Comparison of ENCODE assay signal across 1 cellular context in the genomic region with DNA sequence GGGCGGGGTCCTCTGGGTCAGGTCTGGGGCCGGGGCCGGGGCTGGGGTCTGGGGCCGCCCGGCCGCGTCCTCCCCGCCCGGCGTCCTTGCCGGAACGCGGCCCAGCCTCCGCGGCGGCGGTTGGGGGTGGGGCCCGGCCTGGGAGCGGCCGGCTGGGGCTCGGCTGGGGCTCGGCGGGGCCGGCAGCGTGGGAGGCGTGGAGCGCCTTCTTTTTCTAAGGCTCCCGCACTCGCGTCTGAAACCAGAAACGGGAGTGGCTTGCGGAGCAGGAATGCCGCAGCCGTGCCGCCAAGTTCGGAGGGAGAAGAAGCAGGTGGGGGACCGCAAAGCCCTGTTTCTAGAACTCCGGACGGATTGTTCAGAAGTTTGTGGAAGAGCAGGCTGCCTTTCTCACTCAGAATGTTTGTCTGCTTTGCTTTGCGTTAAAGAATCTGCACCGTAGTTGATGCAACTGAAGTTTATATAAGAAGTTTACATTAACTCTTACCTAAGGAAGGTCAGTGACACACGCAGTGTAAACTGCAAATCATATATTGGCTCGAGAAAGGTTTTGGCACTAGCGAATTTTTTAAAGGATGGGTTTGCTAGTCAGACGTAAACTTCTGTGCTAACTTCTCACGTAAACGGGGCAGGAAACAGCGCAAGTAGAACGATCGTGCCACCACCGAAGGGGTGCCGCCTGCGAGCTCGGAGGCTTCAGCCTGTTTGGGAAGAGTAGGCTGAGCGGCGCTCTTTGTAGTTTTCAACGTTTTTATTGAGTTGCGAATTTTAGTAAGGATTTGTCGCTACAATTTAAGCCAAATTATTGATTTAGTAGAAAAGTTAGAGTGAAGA.
TF ChIP-seq lines count a peak whose summit lies in the region.

No MANE protein-coding gene starts in this region.

TF ChIP-seq in K562, 482 proteins besides CTCF, POLR2A, EP300 and RAD21 (continued from another document):
- TF ChIP-seq, protein P1, sequence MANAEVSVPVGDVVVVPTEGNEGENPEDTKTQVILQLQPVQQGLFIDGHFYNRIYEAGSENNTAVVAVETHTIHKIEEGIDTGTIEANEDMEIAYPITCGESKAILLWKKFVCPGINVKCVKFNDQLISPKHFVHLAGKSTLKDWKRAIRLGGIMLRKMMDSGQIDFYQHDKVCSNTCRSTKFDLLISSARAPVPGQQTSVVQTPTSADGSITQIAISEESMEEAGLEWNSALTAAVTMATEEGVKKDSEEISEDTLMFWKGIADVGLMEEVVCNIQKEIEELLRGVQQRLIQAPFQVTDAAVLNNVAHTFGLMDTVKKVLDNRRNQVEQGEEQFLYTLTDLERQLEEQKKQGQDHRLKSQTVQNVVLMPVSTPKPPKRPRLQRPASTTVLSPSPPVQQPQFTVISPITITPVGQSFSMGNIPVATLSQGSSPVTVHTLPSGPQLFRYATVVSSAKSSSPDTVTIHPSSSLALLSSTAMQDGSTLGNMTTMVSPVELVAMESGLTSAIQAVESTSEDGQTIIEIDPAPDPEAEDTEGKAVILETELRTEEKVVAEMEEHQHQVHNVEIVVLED (CRISPR knock-in tag; IDR thresholded peaks at IDR 0.05), result 0 out of 2 replicates have a peak, but pooled peaks have one; percentile 18
- TF ChIP-seq HNRNPLL (IDR thresholded peaks at IDR 0.05; ENCODE audit: low read depth, low read length, poor library complexity, severe bottlenecking), result peak; percentile 99
- TF ChIP-seq RUNX1 (IDR thresholded peaks at IDR 0.05; ENCODE audit: low read depth), result no peak
- TF ChIP-seq CREB1 (IDR thresholded peaks at IDR 0.05), result 0 out of 2 replicates have a peak, but pooled peaks have one; percentile 4
- TF ChIP-seq CREB1 (CRISPR knock-in tag; IDR thresholded peaks at IDR 0.05), result no peak
- no peak for TF ChIP-seq ZNF140 (CRISPR knock-in tag; IDR thresholded peaks at IDR 0.05)
- no peak for TF ChIP-seq MCM2 (IDR thresholded peaks at IDR 0.05; ENCODE audit: low read depth)
- TF ChIP-seq PCBP1 (IDR thresholded peaks at IDR 0.05; ENCODE audit: low read depth, low read length, poor library complexity, severe bottlenecking), result no peak
- TF ChIP-seq KAT7 (CRISPR knock-in tag; IDR thresholded peaks at IDR 0.05; ENCODE audit: borderline replicate concordance), result no peak
- 0 out of 4 replicates have a peak, but pooled peaks of 1 of the 2 experiments have one; percentile 11 for TF ChIP-seq ZNF639 (CRISPR knock-in tag; conservative IDR thresholded peaks at IDR 0.05 in 1 of 2, IDR thresholded peaks at IDR 0.05 in 1 of 2)
- TF ChIP-seq, protein P2, sequence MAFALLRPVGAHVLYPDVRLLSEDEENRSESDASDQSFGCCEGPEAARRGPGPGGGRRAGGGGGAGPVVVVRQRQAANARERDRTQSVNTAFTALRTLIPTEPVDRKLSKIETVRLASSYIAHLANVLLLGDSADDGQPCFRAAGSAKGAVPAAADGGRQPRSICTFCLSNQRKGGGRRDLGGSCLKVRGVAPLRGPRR (CRISPR knock-in tag; IDR thresholded peaks at IDR 0.05), result no peak
- TF ChIP-seq, protein P3, sequence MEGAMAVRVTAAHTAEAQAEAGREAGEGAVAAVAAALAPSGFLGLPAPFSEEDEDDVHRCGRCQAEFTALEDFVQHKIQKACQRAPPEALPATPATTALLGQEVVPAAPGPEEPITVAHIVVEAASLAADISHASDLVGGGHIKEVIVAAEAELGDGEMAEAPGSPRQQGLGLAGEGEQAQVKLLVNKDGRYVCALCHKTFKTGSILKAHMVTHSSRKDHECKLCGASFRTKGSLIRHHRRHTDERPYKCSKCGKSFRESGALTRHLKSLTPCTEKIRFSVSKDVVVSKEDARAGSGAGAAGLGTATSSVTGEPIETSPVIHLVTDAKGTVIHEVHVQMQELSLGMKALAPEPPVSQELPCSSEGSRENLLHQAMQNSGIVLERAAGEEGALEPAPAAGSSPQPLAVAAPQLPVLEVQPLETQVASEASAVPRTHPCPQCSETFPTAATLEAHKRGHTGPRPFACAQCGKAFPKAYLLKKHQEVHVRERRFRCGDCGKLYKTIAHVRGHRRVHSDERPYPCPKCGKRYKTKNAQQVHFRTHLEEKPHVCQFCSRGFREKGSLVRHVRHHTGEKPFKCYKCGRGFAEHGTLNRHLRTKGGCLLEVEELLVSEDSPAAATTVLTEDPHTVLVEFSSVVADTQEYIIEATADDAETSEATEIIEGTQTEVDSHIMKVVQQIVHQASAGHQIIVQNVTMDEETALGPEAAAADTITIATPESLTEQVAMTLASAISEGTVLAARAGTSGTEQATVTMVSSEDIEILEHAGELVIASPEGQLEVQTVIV (CRISPR knock-in tag; IDR thresholded peaks at IDR 0.05; ENCODE audit: borderline replicate concordance), result no peak
- TF ChIP-seq VEZF1 (CRISPR knock-in tag; IDR thresholded peaks at IDR 0.05), result peak; percentile 65
- peak; percentile 43 for TF ChIP-seq ZFP36 (IDR thresholded peaks at IDR 0.05; ENCODE audit: low read depth, low read length, partially characterized antibody)
- 0 out of 2 replicates have a peak, but pooled peaks have one; percentile 35 for TF ChIP-seq ZBTB43 (CRISPR knock-in tag; IDR thresholded peaks at IDR 0.05)
- TF ChIP-seq ZBTB1 (CRISPR knock-in tag; IDR thresholded peaks at IDR 0.05; ENCODE audit: borderline replicate concordance, low read depth), result no peak
- TF ChIP-seq ZNF263 (CRISPR knock-in tag; IDR thresholded peaks at IDR 0.05; ENCODE audit: borderline replicate concordance), result no peak; the same call in 1 of the 2 replicates
- TF ChIP-seq, protein P4, sequence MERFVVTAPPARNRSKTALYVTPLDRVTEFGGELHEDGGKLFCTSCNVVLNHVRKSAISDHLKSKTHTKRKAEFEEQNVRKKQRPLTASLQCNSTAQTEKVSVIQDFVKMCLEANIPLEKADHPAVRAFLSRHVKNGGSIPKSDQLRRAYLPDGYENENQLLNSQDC (CRISPR knock-in tag; IDR thresholded peaks at IDR 0.05), result no peak
- TF ChIP-seq NFATC3 (IDR thresholded peaks at IDR 0.05), result peak; percentile 87
- TF ChIP-seq GABPB1 (CRISPR knock-in tag; IDR thresholded peaks at IDR 0.05), result 0 out of 2 replicates have a peak, but pooled peaks have one; percentile 6
- no peak for TF ChIP-seq HNRNPL (IDR thresholded peaks at IDR 0.05; ENCODE audit: low read depth, low read length)
- TF ChIP-seq PHTF2 (CRISPR knock-in tag; IDR thresholded peaks at IDR 0.05), result peak; percentile 85; the same call in 1 of the 2 replicates
- TF ChIP-seq ILF3 (IDR thresholded peaks at IDR 0.05; ENCODE audit: borderline replicate concordance), result no peak
- TF ChIP-seq FOSL1 (tag; conservative IDR thresholded peaks at IDR 0.05), result no peak
- peak; percentile 25 to 93; a peak in 2 of 4 replicates for TF ChIP-seq SIN3A (IDR thresholded peaks at IDR 0.05; ENCODE audit: borderline replicate concordance in 2 of 2, control insufficient read depth in 1 of 2, low read depth in 2 of 2, low read length in 2 of 2)
- no peak for TF ChIP-seq ZNF444 (CRISPR knock-in tag; IDR thresholded peaks at IDR 0.05)
- no peak for TF ChIP-seq CEBPB (tag; IDR thresholded peaks at IDR 0.05)
- 0 out of 4 replicates have a peak, but pooled peaks of 1 of the 2 experiments have one; percentile 13 for TF ChIP-seq FOXK2 (conservative IDR thresholded peaks at IDR 0.05 in 1 of 2, IDR thresholded peaks at IDR 0.05 in 1 of 2; ENCODE audit: low read depth in 2 of 2)
- no peak for TF ChIP-seq PURB (CRISPR knock-in tag; IDR thresholded peaks at IDR 0.05; ENCODE audit: low read depth)
- TF ChIP-seq MED1 (CRISPR knock-in tag; IDR thresholded peaks at IDR 0.05; ENCODE audit: borderline replicate concordance), result 0 out of 2 replicates have a peak, but pooled peaks have one; percentile 26
- TF ChIP-seq FUS (optimal IDR thresholded peaks at IDR 0.05; ENCODE audit: low read depth, low read length), result no peak
- no peak for TF ChIP-seq MBD1 (CRISPR knock-in tag; IDR thresholded peaks at IDR 0.05)
- TF ChIP-seq PKNOX1 (IDR thresholded peaks at IDR 0.05), result no peak
- TF ChIP-seq CHD1 (IDR thresholded peaks at IDR 0.05; ENCODE audit: low read length), result peak; percentile 63
- TF ChIP-seq SNIP1 (IDR thresholded peaks at IDR 0.05; ENCODE audit: low read depth), result peak; percentile 50
- no peak for TF ChIP-seq ZNF316 (IDR thresholded peaks at IDR 0.05)
- TF ChIP-seq ZBTB7A (IDR thresholded peaks at IDR 0.05; ENCODE audit: borderline replicate concordance, control insufficient read depth, low read depth, low read length), result peak; percentile 82; the same call in 1 of the 2 replicates
- TF ChIP-seq NFIC (IDR thresholded peaks at IDR 0.05), result no peak
